29 cellular contexts compared by ENCODE assay signal in genomic region chr20:32595143-32595542, GRCh38.
"Had no signal": no experiment of that assay in that cellular context is flagged by ENCODE, and none has a peak within 500 bp of the region (broad histone marks: within the 10 kb centered on the region; RNA-seq: fewer than 3 reads in every experiment).

No MANE protein-coding gene starts in this region.

- H3K4me1 Mint-ChIP-seq: stimulated activated memory B cell treated with anti-CD40 and anti-IgM and Interleukin-4, amounts not matched to agents 10 μg/mL and 1 μg/mL and 100 μg/mL, for 72 hours had no signal

- H3K9me3 ChIP-seq: stomach, suprapubic skin, testis, thoracic aorta, thyroid gland, tibial artery, tibial nerve, transverse colon, upper lobe of left lung, upper lobe of right lung, uterus, vagina had no signal

- H3K36me3 ChIP-seq: stomach, suprapubic skin, thoracic aorta, thyroid gland, tibial artery, tibial nerve, transverse colon, upper lobe of left lung, upper lobe of right lung, uterus, vagina had no signal

- H3K4me1 ChIP-seq: stomach, suprapubic skin, testis, thyroid gland, tibial artery, tibial nerve, transverse colon, upper lobe of left lung, upper lobe of right lung, uterus, vagina had no signal

- H3K27me3 Mint-ChIP-seq: stimulated activated memory B cell treated with anti-CD40 and anti-IgM and Interleukin-4, amounts not matched to agents 10 μg/mL and 1 μg/mL and 100 μg/mL, for 72 hours; stimulated activated naive B cell treated with anti-CD40 and anti-IgM and Interleukin-4, amounts not matched to agents 10 μg/mL and 1 μg/mL and 100 μg/mL, for 72 hours; stimulated activated naive CD8-positive, alpha-beta T cell treated with anti-CD3 and anti-CD28 coated beads, Interleukin-15, amount 100 ng/mL, for 72 hours; stimulated activated naive CD8-positive, alpha-beta T cell treated with anti-CD3 and anti-CD28 coated beads, Interleukin-15, Interleukin-2, amounts not matched to agents 100 ng/mL and 50 ng/mL, for 24 hours had no signal

- H3K4me3 Mint-ChIP-seq: stimulated activated effector memory CD8-positive, alpha-beta T cell treated with anti-CD3 and anti-CD28 coated beads, Interleukin-12 subunit alpha, Interleukin-12 subunit beta, amount 100 ng/mL, for 72 hours; stimulated activated memory B cell treated with anti-CD40 and anti-IgM and Interleukin-4, amounts not matched to agents 10 μg/mL and 1 μg/mL and 100 μg/mL, for 72 hours; stimulated activated naive B cell treated with anti-CD40 and anti-IgM and Interleukin-4, amounts not matched to agents 10 μg/mL and 1 μg/mL and 100 μg/mL, for 72 hours; stimulated activated naive CD8-positive, alpha-beta T cell treated with anti-CD3 and anti-CD28 coated beads, Interleukin-15, amount 100 ng/mL, for 72 hours; stimulated activated naive CD8-positive, alpha-beta T cell treated with anti-CD3 and anti-CD28 coated beads, Interleukin-15, Interleukin-2, amounts not matched to agents 100 ng/mL and 50 ng/mL, for 24 hours; type B pancreatic cell had no signal

- H3K27me3 ChIP-seq: stomach, testis, thyroid gland, transverse colon, upper lobe of left lung, upper lobe of right lung, uterus, vagina had no signal

- H3K4me3 ChIP-seq: stomach, suprapubic skin, testis, thoracic aorta, thyroid gland, tibial artery, tibial nerve, transverse colon, upper lobe of left lung, upper lobe of right lung, uterus, vagina had no signal

- H3K27ac Mint-ChIP-seq: stimulated activated effector memory CD8-positive, alpha-beta T cell treated with anti-CD3 and anti-CD28 coated beads, Interleukin-12 subunit alpha, Interleukin-12 subunit beta, amount 100 ng/mL, for 72 hours; stimulated activated memory B cell treated with anti-CD40 and anti-IgM and Interleukin-4, amounts not matched to agents 10 μg/mL and 1 μg/mL and 100 μg/mL, for 72 hours; stimulated activated naive B cell treated with anti-CD40 and anti-IgM and Interleukin-4, amounts not matched to agents 10 μg/mL and 1 μg/mL and 100 μg/mL, for 72 hours; stimulated activated naive CD8-positive, alpha-beta T cell treated with anti-CD3 and anti-CD28 coated beads, Interleukin-15, amount 100 ng/mL, for 72 hours; stimulated activated naive CD8-positive, alpha-beta T cell treated with anti-CD3 and anti-CD28 coated beads, Interleukin-15, Interleukin-2, amounts not matched to agents 100 ng/mL and 50 ng/mL, for 24 hours; type B pancreatic cell had no signal

- H3K9me3 Mint-ChIP-seq: stimulated activated effector memory CD8-positive, alpha-beta T cell treated with anti-CD3 and anti-CD28 coated beads, Interleukin-12 subunit alpha, Interleukin-12 subunit beta, amount 100 ng/mL, for 72 hours; stimulated activated memory B cell treated with anti-CD40 and anti-IgM and Interleukin-4, amounts not matched to agents 10 μg/mL and 1 μg/mL and 100 μg/mL, for 72 hours; stimulated activated naive B cell treated with anti-CD40 and anti-IgM and Interleukin-4, amounts not matched to agents 10 μg/mL and 1 μg/mL and 100 μg/mL, for 72 hours; stimulated activated naive CD8-positive, alpha-beta T cell treated with anti-CD3 and anti-CD28 coated beads, Interleukin-15, amount 100 ng/mL, for 72 hours; stimulated activated naive CD8-positive, alpha-beta T cell treated with anti-CD3 and anti-CD28 coated beads, Interleukin-15, Interleukin-2, amounts not matched to agents 100 ng/mL and 50 ng/mL, for 24 hours; type B pancreatic cell had no signal

- H3K36me3 Mint-ChIP-seq: stimulated activated effector memory CD8-positive, alpha-beta T cell treated with anti-CD3 and anti-CD28 coated beads, Interleukin-12 subunit alpha, Interleukin-12 subunit beta, amount 100 ng/mL, for 72 hours; stimulated activated memory B cell treated with anti-CD40 and anti-IgM and Interleukin-4, amounts not matched to agents 10 μg/mL and 1 μg/mL and 100 μg/mL, for 72 hours; stimulated activated naive B cell treated with anti-CD40 and anti-IgM and Interleukin-4, amounts not matched to agents 10 μg/mL and 1 μg/mL and 100 μg/mL, for 72 hours; type B pancreatic cell had no signal

- H3K27ac ChIP-seq: stomach, suprapubic skin, testis, thoracic aorta, thyroid gland, tibial artery, tibial nerve, transverse colon, upper lobe of left lung, upper lobe of right lung, uterus, vagina had no signal

- FAIRE-seq: urothelium cell line had no signal

- ATAC-seq: stimulated activated effector memory CD8-positive, alpha-beta T cell treated with anti-CD3 and anti-CD28 coated beads, Interleukin-12 subunit alpha, Interleukin-12 subunit beta, amount 100 ng/mL, for 72 hours; stimulated activated memory B cell treated with anti-CD40 and anti-IgM and Interleukin-4, amounts not matched to agents 10 μg/mL and 1 μg/mL and 100 μg/mL, for 72 hours; stimulated activated naive B cell treated with anti-CD40 and anti-IgM and Interleukin-4, amounts not matched to agents 10 μg/mL and 1 μg/mL and 100 μg/mL, for 72 hours; stimulated activated naive CD8-positive, alpha-beta T cell treated with anti-CD3 and anti-CD28 coated beads, Interleukin-15, amount 100 ng/mL, for 72 hours; stimulated activated naive CD8-positive, alpha-beta T cell treated with anti-CD3 and anti-CD28 coated beads, Interleukin-15, Interleukin-2, amounts not matched to agents 100 U/mL and 50 U/mL, for 24 hours; upper lobe of right lung had no signal

- DNase-seq: stimulated activated CD4-positive, alpha-beta T cell treated with anti-CD3 and anti-CD28 coated beads, Interleukin-2, amount 100 ng/mL, for 48 hours; stimulated activated CD4-positive, alpha-beta T cell treated with anti-CD3 and anti-CD28 coated beads, Interleukin-4, amount 100 ng/mL, for 1 hour; stimulated activated CD4-positive, alpha-beta T cell treated with anti-CD3 and anti-CD28 coated beads, Interleukin-4, amount 100 ng/mL, for 24 hours; stimulated activated CD4-positive, alpha-beta T cell treated with anti-CD3 and anti-CD28 coated beads, Interleukin-4, amount 100 ng/mL, for 4 hours; stimulated activated CD8-positive, alpha-beta memory T cell treated with anti-CD3 and anti-CD28 coated beads, Interleukin-4, amount 100 ng/mL, for 48 hours; stimulated activated naive B cell treated with anti-CD40 and anti-IgM and Interleukin-4, amounts not matched to agents 10 μg/mL and 1 μg/mL and 100 μg/mL, for 72 hours; stimulated activated naive CD4-positive, alpha-beta T cell; stimulated activated naive CD4-positive, alpha-beta T cell treated with Interleukin-2 at 50 U/mL for 16 hours; stimulated activated naive CD8-positive, alpha-beta T cell treated with anti-CD3 and anti-CD28 coated beads, Interleukin-15, amount 100 ng/mL, for 72 hours; stimulated activated naive CD8-positive, alpha-beta T cell treated with anti-CD3 and anti-CD28 coated beads, Interleukin-15, Interleukin-2, amounts not matched to agents 100 U/mL and 50 U/mL, for 24 hours; stomach; substantia nigra; testis; thyroid gland; tibial artery; transverse colon; trophoblast cell; upper lobe of left lung; upper lobe of right lung; uterus had no signal
